In the genomic region with DNA sequence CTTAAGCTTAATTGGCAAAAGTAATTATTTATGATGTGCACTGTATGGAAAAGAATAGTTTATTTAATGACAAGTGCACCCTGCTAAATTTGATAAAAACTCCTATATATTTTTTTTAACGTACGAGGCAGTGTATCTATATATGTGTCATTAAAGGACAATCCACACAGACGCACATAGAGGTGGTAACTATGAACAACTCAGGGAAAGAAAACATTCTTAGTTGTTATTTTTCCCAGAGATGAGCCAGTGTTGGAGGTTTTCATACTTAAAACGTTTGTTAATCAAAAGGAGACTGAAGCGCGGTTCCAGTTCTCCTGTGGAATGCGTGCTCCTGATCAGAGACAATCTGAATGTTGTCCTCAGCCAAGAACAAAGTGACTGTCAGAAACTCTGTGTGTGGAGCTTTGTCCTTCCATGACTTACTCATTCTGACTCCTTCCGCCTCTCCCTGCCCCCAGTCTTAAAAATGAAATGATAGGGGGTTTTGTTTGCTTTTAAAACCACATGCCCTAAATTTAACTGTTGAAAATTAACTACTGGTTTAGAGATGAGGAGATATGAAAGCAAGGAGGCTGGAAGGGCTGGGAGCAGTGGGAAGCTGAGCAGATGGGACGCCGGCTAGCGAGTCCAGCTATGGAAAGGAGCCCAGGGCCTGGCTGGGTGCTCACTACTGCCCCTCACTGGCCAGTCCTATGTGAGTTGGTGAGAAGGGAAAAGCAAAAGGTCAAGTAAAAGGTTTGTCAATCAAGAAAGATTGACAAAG, we compare ENCODE assay signal across 1 cellular context.
TF ChIP-seq lines count a peak whose summit lies in the region.

No MANE protein-coding gene starts in this region.

TF ChIP-seq in HepG2, 621 proteins besides CTCF, POLR2A, EP300 and RAD21 (continued from another document and continues in another):
- no peak for TF ChIP-seq IKZF4 (CRISPR knock-in tag; IDR thresholded peaks at IDR 0.05; ENCODE audit: borderline replicate concordance, low read depth, not compliant biosample characterization)
- no peak for TF ChIP-seq HDAC6 (IDR thresholded peaks at IDR 0.05; ENCODE audit: low read depth, low read length)
- TF ChIP-seq BHLHE40 (IDR thresholded peaks at IDR 0.05; ENCODE audit: low read length), result no peak
- TF ChIP-seq ARNT2 (CRISPR knock-in tag; IDR thresholded peaks at IDR 0.05; ENCODE audit: low read depth), result no peak
- TF ChIP-seq LRRFIP1 (CRISPR knock-in tag; conservative IDR thresholded peaks at IDR 0.05), result no peak
- peak; percentile 16; the same call in 1 of the 2 replicates for TF ChIP-seq GATA4 (IDR thresholded peaks at IDR 0.05; ENCODE audit: borderline replicate concordance, low read depth)
- TF ChIP-seq, protein P1, sequence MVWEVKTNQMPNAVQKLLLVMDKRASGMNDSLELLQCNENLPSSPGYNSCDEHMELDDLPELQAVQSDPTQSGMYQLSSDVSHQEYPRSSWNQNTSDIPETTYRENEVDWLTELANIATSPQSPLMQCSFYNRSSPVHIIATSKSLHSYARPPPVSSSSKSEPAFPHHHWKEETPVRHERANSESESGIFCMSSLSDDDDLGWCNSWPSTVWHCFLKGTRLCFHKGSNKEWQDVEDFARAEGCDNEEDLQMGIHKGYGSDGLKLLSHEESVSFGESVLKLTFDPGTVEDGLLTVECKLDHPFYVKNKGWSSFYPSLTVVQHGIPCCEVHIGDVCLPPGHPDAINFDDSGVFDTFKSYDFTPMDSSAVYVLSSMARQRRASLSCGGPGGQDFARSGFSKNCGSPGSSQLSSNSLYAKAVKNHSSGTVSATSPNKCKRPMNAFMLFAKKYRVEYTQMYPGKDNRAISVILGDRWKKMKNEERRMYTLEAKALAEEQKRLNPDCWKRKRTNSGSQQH (CRISPR knock-in tag; IDR thresholded peaks at IDR 0.05; ENCODE audit: low read depth), result no peak
- no peak for TF ChIP-seq ZEB1 (IDR thresholded peaks at IDR 0.05; ENCODE audit: insufficient replicate concordance, low read depth)
- TF ChIP-seq ZMYM4 (CRISPR knock-in tag; IDR thresholded peaks at IDR 0.05), result peak; percentile 59; the same call in 1 of the 2 replicates
- TF ChIP-seq, protein P2, sequence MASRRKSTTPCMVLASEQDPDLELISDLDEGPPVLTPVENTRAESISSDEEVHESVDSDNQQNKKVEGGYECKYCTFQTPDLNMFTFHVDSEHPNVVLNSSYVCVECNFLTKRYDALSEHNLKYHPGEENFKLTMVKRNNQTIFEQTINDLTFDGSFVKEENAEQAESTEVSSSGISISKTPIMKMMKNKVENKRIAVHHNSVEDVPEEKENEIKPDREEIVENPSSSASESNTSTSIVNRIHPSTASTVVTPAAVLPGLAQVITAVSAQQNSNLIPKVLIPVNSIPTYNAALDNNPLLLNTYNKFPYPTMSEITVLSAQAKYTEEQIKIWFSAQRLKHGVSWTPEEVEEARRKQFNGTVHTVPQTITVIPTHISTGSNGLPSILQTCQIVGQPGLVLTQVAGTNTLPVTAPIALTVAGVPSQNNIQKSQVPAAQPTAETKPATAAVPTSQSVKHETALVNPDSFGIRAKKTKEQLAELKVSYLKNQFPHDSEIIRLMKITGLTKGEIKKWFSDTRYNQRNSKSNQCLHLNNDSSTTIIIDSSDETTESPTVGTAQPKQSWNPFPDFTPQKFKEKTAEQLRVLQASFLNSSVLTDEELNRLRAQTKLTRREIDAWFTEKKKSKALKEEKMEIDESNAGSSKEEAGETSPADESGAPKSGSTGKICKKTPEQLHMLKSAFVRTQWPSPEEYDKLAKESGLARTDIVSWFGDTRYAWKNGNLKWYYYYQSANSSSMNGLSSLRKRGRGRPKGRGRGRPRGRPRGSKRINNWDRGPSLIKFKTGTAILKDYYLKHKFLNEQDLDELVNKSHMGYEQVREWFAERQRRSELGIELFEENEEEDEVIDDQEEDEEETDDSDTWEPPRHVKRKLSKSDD (CRISPR knock-in tag; IDR thresholded peaks at IDR 0.05; ENCODE audit: low read depth), result no peak
- 0 out of 2 replicates have a peak, but pooled peaks have one; percentile 49 for TF ChIP-seq KLF9 (CRISPR knock-in tag; IDR thresholded peaks at IDR 0.05; ENCODE audit: low read depth)
- no peak for TF ChIP-seq FOXP1 (IDR thresholded peaks at IDR 0.05)
- TF ChIP-seq FOXP1 (CRISPR knock-in tag; IDR thresholded peaks at IDR 0.05), result no peak
- peak; percentile 74 for TF ChIP-seq FOSL2 (CRISPR knock-in tag; IDR thresholded peaks at IDR 0.05)
- TF ChIP-seq KAT2B (IDR thresholded peaks at IDR 0.05; ENCODE audit: borderline replicate concordance, low read depth, low read length), result no peak
- TF ChIP-seq IRF2 (CRISPR knock-in tag; IDR thresholded peaks at IDR 0.05), result no peak
- TF ChIP-seq, protein P3, sequence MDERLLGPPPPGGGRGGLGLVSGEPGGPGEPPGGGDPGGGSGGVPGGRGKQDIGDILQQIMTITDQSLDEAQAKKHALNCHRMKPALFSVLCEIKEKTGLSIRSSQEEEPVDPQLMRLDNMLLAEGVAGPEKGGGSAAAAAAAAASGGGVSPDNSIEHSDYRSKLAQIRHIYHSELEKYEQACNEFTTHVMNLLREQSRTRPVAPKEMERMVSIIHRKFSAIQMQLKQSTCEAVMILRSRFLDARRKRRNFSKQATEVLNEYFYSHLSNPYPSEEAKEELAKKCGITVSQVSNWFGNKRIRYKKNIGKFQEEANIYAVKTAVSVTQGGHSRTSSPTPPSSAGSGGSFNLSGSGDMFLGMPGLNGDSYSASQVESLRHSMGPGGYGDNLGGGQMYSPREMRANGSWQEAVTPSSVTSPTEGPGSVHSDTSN (CRISPR knock-in tag; IDR thresholded peaks at IDR 0.05), result no peak
- no peak for TF ChIP-seq PHF20 (CRISPR knock-in tag; IDR thresholded peaks at IDR 0.05)
- peak; percentile 31; the same call in 1 of the 2 replicates for TF ChIP-seq THAP11 (CRISPR knock-in tag; IDR thresholded peaks at IDR 0.05)
- TF ChIP-seq ZBTB8A (CRISPR knock-in tag; IDR thresholded peaks at IDR 0.05; ENCODE audit: borderline replicate concordance, low read depth), result no peak
- TF ChIP-seq, protein P4, sequence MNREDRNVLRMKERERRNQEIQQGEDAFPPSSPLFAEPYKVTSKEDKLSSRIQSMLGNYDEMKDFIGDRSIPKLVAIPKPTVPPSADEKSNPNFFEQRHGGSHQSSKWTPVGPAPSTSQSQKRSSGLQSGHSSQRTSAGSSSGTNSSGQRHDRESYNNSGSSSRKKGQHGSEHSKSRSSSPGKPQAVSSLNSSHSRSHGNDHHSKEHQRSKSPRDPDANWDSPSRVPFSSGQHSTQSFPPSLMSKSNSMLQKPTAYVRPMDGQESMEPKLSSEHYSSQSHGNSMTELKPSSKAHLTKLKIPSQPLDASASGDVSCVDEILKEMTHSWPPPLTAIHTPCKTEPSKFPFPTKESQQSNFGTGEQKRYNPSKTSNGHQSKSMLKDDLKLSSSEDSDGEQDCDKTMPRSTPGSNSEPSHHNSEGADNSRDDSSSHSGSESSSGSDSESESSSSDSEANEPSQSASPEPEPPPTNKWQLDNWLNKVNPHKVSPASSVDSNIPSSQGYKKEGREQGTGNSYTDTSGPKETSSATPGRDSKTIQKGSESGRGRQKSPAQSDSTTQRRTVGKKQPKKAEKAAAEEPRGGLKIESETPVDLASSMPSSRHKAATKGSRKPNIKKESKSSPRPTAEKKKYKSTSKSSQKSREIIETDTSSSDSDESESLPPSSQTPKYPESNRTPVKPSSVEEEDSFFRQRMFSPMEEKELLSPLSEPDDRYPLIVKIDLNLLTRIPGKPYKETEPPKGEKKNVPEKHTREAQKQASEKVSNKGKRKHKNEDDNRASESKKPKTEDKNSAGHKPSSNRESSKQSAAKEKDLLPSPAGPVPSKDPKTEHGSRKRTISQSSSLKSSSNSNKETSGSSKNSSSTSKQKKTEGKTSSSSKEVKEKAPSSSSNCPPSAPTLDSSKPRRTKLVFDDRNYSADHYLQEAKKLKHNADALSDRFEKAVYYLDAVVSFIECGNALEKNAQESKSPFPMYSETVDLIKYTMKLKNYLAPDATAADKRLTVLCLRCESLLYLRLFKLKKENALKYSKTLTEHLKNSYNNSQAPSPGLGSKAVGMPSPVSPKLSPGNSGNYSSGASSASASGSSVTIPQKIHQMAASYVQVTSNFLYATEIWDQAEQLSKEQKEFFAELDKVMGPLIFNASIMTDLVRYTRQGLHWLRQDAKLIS (CRISPR knock-in tag; IDR thresholded peaks at IDR 0.05), result no peak
- TF ChIP-seq ZNF44 (CRISPR knock-in tag; IDR thresholded peaks at IDR 0.05), result no peak
- no peak for TF ChIP-seq XBP1 (CRISPR knock-in tag; IDR thresholded peaks at IDR 0.05)
- no peak for TF ChIP-seq HOXD1 (CRISPR knock-in tag; IDR thresholded peaks at IDR 0.05)
- TF ChIP-seq ZBTB2 (CRISPR knock-in tag; IDR thresholded peaks at IDR 0.05; ENCODE audit: low read depth), result no peak
- peak; percentile 53 for TF ChIP-seq ZNF687 (CRISPR knock-in tag; IDR thresholded peaks at IDR 0.05)
- no peak for TF ChIP-seq MTF2 (CRISPR knock-in tag; IDR thresholded peaks at IDR 0.05; ENCODE audit: borderline replicate concordance)
- no peak for TF ChIP-seq ZFY (CRISPR knock-in tag; IDR thresholded peaks at IDR 0.05)
- no peak for TF ChIP-seq ZNF75D (CRISPR knock-in tag; IDR thresholded peaks at IDR 0.05; ENCODE audit: borderline replicate concordance)
- TF ChIP-seq CHD2 (IDR thresholded peaks at IDR 0.05; ENCODE audit: low read depth, low read length), result no peak
- no peak for TF ChIP-seq ZSCAN5A (CRISPR knock-in tag; IDR thresholded peaks at IDR 0.05; ENCODE audit: borderline replicate concordance)
- TF ChIP-seq ZGPAT (CRISPR knock-in tag; IDR thresholded peaks at IDR 0.05), result 0 out of 2 replicates have a peak, but pooled peaks have one; percentile 43
- no peak for TF ChIP-seq STAT5B (CRISPR knock-in tag; IDR thresholded peaks at IDR 0.05)
